22 cellular contexts compared by ENCODE assay signal in the genomic region with DNA sequence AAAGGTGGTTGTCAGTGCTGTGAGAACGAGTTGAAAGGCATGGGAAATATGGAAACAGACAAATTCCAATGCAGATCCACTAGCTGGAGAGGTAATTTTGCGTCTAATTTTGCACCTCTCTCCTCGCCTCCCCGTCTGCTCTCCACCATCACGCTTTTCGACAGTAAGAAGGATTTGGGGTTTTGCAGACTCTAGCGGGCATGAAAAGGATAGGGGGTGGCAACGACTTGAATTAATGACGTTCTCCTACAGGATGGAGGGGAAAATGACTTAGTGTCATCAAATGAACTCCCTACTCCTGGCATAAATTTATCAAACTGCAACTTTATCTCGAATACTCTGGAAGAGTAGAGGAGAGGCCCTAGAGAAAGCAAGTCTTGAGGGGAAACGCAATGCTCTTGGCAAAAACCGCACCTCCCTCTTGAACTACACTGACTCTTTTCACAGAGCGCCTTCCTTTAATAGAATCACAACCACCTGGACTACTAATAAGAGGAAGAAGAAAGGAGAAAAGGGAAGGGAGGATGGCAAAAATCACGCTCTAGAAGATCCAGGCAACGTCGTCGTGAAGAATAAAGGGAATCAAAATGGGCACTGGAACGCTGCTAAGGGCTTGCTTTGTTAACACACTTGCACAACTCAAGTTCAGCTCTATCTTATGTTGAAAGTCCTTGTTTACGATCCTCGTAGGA. TPM values are rescaled to one million over a fixed set of nuclear protein-coding genes. Genes with fewer than 3 reads are reported as not detected.
A peak's percentile ranks its signal among the peaks of the same experiment; 100 is the strongest.
DNase-seq lines count a peak whose midpoint lies in the region; TF ChIP-seq lines count a peak whose summit lies in the region.
"Had no signal": no experiment of that assay in that cellular context is flagged by ENCODE, and none has a peak within 500 bp of the region (broad histone marks: within the 10 kb centered on the region; RNA-seq: fewer than 3 reads in every experiment).

No MANE protein-coding gene starts in this region.

- H4K20me1 ChIP-seq in mammary epithelial cell (ENCODE audit: insufficient read depth, low read length) (no peaks in the 10 kb centered on the region), neural cell (ENCODE audit: insufficient read depth) (no peaks in the 10 kb centered on the region)

- H3K79me2 ChIP-seq in mammary epithelial cell (ENCODE audit: insufficient read depth, low read length) (no peaks in the 10 kb centered on the region), neural cell (replicated peaks; ENCODE audit: insufficient read depth, low read length) (no peaks in the 10 kb centered on the region)

- WGBS in mammary epithelial cell (ENCODE audit: low coverage, missing lambda C conversion rate), result 28% methylated on average over 17 of the region's 20 CpGs
- WGBS in esophagus muscularis mucosa, result 32% methylated on average over 20 of the region's 20 CpGs
- 12% methylated on average over 20 of the region's 20 CpGs for WGBS in urinary bladder

- TF ChIP-seq CTCF in breast epithelium (IDR thresholded peaks at IDR 0.05) (no peak), mammary epithelial cell (conservative IDR thresholded peaks at IDR 0.05 in 1 of 2, IDR thresholded peaks at IDR 0.05 in 1 of 2; ENCODE audit: extremely low read depth in 1 of 2, insufficient read depth in 1 of 2, low read depth in 1 of 2, low read length in 2 of 2) (no peak), esophagus muscularis mucosa (IDR thresholded peaks at IDR 0.05) (no peak), neural cell (IDR thresholded peaks at IDR 0.05; ENCODE audit: poor library complexity, severe bottlenecking) (no peak)

- TF ChIP-seq POLR2A in breast epithelium (IDR thresholded peaks at IDR 0.05) (no peak), esophagus muscularis mucosa (IDR thresholded peaks at IDR 0.05; ENCODE audit: low read depth) (no peak)

- no peak overlapping the region for H3K4me2 ChIP-seq in mammary epithelial cell (ENCODE audit: insufficient read depth, low read depth, low read length)
- H3K4me2 ChIP-seq in neural cell (ENCODE audit: low read length), result peak overlapping the region; percentile 44

- H3K27ac ChIP-seq in breast epithelium (no peak overlapping the region), mammary epithelial cell (ENCODE audit: insufficient read depth, low read depth, low read length) (no peak overlapping the region), esophagus muscularis mucosa (replicated peaks in 1 of 4) (no peak overlapping the region), neural cell (ENCODE audit: low read length) (no peak overlapping the region), urinary bladder (ENCODE audit: low read depth) (no peak overlapping the region)
- H3K27ac ChIP-seq: thyroid gland had no signal

- H3K4me1 ChIP-seq in breast epithelium (no peaks in the 10 kb centered on the region), mammary epithelial cell (ENCODE audit: insufficient read depth, low read length) (peaks cover 4% of the 10 kb centered on the region), esophagus muscularis mucosa (peaks cover 0 to 12% (median 9%) of the 10 kb centered on the region in 4 donors), urinary bladder (ENCODE audit: insufficient read depth) (no peaks in the 10 kb centered on the region)
- H3K4me1 ChIP-seq: thyroid gland had no signal

- H3K9me3 ChIP-seq in breast epithelium (no peaks in the 10 kb centered on the region), mammary epithelial cell (replicated peaks; ENCODE audit: insufficient read depth, low read length) (peaks cover 6% of the 10 kb centered on the region), esophagus muscularis mucosa (no peaks in the 10 kb centered on the region), neural cell (ENCODE audit: low read length) (no peaks in the 10 kb centered on the region)
- H3K9me3 ChIP-seq: thyroid gland had no signal

- no TSS peak for BruUV-seq in mammary epithelial cell (replicated peaks; lab: Mats Ljungman, UMichigan)

- no peak for TF ChIP-seq RAD21 in neural cell (conservative IDR thresholded peaks at IDR 0.05)

- H2AFZ ChIP-seq in mammary epithelial cell (ENCODE audit: low read depth, low read length), result no peak overlapping the region
- no peak overlapping the region for H2AFZ ChIP-seq in neural cell (ENCODE audit: low read depth, low read length)

- H3K27me3 ChIP-seq in breast epithelium (peaks cover 0 to 70% of the 10 kb centered on the region in 2 donors), mammary epithelial cell (ENCODE audit: insufficient read depth, low read length) (peaks cover 10% of the 10 kb centered on the region), esophagus muscularis mucosa (peaks cover 0 to 30% (median 7%) of the 10 kb centered on the region in 4 donors), neural cell (ENCODE audit: insufficient read depth, low read depth, low read length) (peaks cover 47% of the 10 kb centered on the region)

- no peak overlapping the region for H3K9ac ChIP-seq in mammary epithelial cell (ENCODE audit: insufficient read depth, low read length)
- peak overlapping the region; percentile 12 for H3K9ac ChIP-seq in neural cell (ENCODE audit: low read length)

- H3K36me3 ChIP-seq in breast epithelium, result no peaks in the 10 kb centered on the region
- no peaks in the 10 kb centered on the region for H3K36me3 ChIP-seq in mammary epithelial cell (ENCODE audit: insufficient read depth, low read length)
- H3K36me3 ChIP-seq in esophagus muscularis mucosa, result no peaks in the 10 kb centered on the region
- H3K36me3 ChIP-seq in neural cell (ENCODE audit: insufficient read depth, low read length), result no peaks in the 10 kb centered on the region
- H3K36me3 ChIP-seq in urinary bladder (ENCODE audit: insufficient read depth), result no peaks in the 10 kb centered on the region
- H3K36me3 ChIP-seq: thyroid gland had no signal

- in situ Hi-C loops in mammary epithelial cell (cut with MboI; ENCODE audit: low sequenced_read_pairs in 2 of 2), result no loop called here

- CTCF ChIA-PET in mammary epithelial cell (lab: Charles Lee; ENCODE audit: low non-redundant PET), result no interaction called here

- H3F3A ChIP-seq in neural cell (ENCODE audit: insufficient read depth, low read length, poor library complexity, severe bottlenecking), result no peaks in the 10 kb centered on the region

- dilution Hi-C loops in mammary epithelial cell (cut with HindIII; ENCODE audit: low sequenced_read_pairs), result no loop called here

- intact Hi-C loops in breast epithelium (cut with DNase I; ENCODE audit: low total_unique reads), result no loop called here
- intact Hi-C loops in mammary epithelial cell (cut with micrococcal nuclease), result no loop called here
- intact Hi-C loops in esophagus muscularis mucosa (cut with DNase I), result no loop called here

- DNase-seq in breast epithelium (ENCODE audit: low spot score in 2 of 2) (no peak), mammary epithelial cell (no peak), esophagus muscularis mucosa (ENCODE audit: extremely low spot score) (no peak), SIG-M5 treated with dmso at 0.1 percent for 504 hours (lab: John Stamatoyannopoulos, UW; ENCODE audit: unreplicated experiment) (no peak), HCEC 1CT (no peak)
- DNase-seq in stimulated activated CD4-positive, alpha-beta T cell treated with anti-CD3 and anti-CD28 coated beads, Interleukin-4, amount 100 ng/mL, for 1 hour, result no peak
- DNase-seq: activated CD4-positive, CD25-positive, alpha-beta regulatory T cell treated with anti-CD3 and anti-CD28 coated beads, Interleukin-2, amount 50 U/mL, for 72 hours; activated CD8-positive, alpha-beta memory T cell treated with anti-CD3 and anti-CD28 coated beads, Interleukin-2, amount 10 ng/mL, durations not matched to agents 7 days and 5 days; Calu3; dermis blood vessel endothelial cell; islet precursor cell; NCI-H2029 treated with DMSO at 0.1 percent for 48 hours; NCI-H524 treated with DMSO at 0.1 percent for 48 hours; OCI-M1; stimulated activated CD4-positive, alpha-beta T cell treated with anti-CD3 and anti-CD28 coated beads, Interleukin-4, amount 100 ng/mL, for 4 hours; stimulated activated CD8-positive, alpha-beta memory T cell treated with anti-CD3 and anti-CD28 coated beads, Interleukin-4, amount 100 ng/mL, for 48 hours; T-helper 9 cell; thyroid gland had no signal

- no peak for TF ChIP-seq EP300 in esophagus muscularis mucosa (IDR thresholded peaks at IDR 0.05)
- no peak for TF ChIP-seq EP300 in neural cell (conservative IDR thresholded peaks at IDR 0.05; ENCODE audit: poor library complexity, severe bottlenecking)

- no peaks in the 10 kb centered on the region for H3K9me2 ChIP-seq in neural cell (ENCODE audit: insufficient read depth, low read length)

- H3K4me3 ChIP-seq in breast epithelium (peak overlapping the region; percentile 37 to 55 (median 38)), mammary epithelial cell (replicated peaks in 1 of 3; ENCODE audit: insufficient read depth in 1 of 3, low read depth in 2 of 3, low read length in 3 of 3) (no peak overlapping the region), esophagus muscularis mucosa (peak overlapping the region; percentile 38 to 49 (median 41)), neural cell (ENCODE audit: low read length) (peak overlapping the region; percentile 76), urinary bladder (ENCODE audit: low read depth, low read length) (peak overlapping the region; percentile 30)
- H3K4me3 ChIP-seq: thyroid gland had no signal

RNA-seq across cellular contexts. Expression of a gene that starts 0.9 kb away (rescaled TPM):
- total RNA-seq in breast epithelium (1 to 10 TPM in 1 of 3 donors, under 1 TPM in 2; under 0.01 to 2.1 (median 0.15) TPM), mammary epithelial cell (under 1 TPM in 1 of 2 donors, not detected in 1; under 0.01 TPM), esophagus muscularis mucosa (under 1 TPM; 0.17 to 0.83 (median 0.51) TPM), urinary bladder (1.5 TPM)
- polyA plus RNA-seq in mammary epithelial cell (not detected), neural cell (1.9 and 2.1 TPM in 2 replicates), urinary bladder (0.48 TPM)
- polyA minus RNA-seq in mammary epithelial cell (not detected), neural cell (1.2 and 2.5 TPM in 2 replicates)
- total RNA-seq: A172; activated CD8-positive, alpha-beta memory T cell treated with anti-CD3 and anti-CD28 coated beads, Interleukin-2, amount 10 ng/mL, durations not matched to agents 7 days and 5 days; Calu3; dermis blood vessel endothelial cell had no signal
- polyA plus RNA-seq: BJ had no signal

Comparison
In these comparisons a context has a peak if more than half of its experiments do, and no peak if none do; other contexts are left out.
1. H3K4me3 ChIP-seq: peak in breast epithelium (3 of 3), esophagus muscularis mucosa (4 of 4), neural cell (single experiment) and urinary bladder (single experiment); none in mammary epithelial cell (0 of 3).